In genomic region chr2:138500592-138501426, GRCh38 we compare ENCODE assay signal across 8 cellular contexts. TPM values are rescaled to one million over a fixed set of nuclear protein-coding genes. Genes with fewer than 3 reads are reported as not detected.
DNase-seq lines count a peak whose midpoint lies in the region; ATAC-seq and TF ChIP-seq lines count a peak whose summit lies in the region.

No MANE protein-coding gene starts in this region.

- TF ChIP-seq CTCF in NB4 (IDR thresholded peaks at IDR 0.05; ENCODE audit: low read depth, low read length) (no peak), choroid plexus epithelial cell (conservative IDR thresholded peaks at IDR 0.05; ENCODE audit: low read depth, low read length) (no peak)

- H3K27ac ChIP-seq in CD8-positive, alpha-beta memory T cell (ENCODE audit: low read depth, low read length) = peak overlapping the region; percentile 64

- CTCF ChIA-PET in CD8-positive, alpha-beta memory T cell (lab: Charles Lee) = no interaction called here

- TF ChIP-seq POLR2A in NB4 (IDR thresholded peaks at IDR 0.05; ENCODE audit: extremely low read depth, insufficient read length) = no peak

- H3K4me1 Mint-ChIP-seq in CD8-positive, alpha-beta memory T cell = peaks cover 36 to 45% (median 43%) of the 10 kb centered on the region in 3 donors

- no peaks in the 10 kb centered on the region for H3K9me3 Mint-ChIP-seq in CD8-positive, alpha-beta memory T cell

- peak overlapping the region; percentile 60 for H3K4me3 ChIP-seq in CD8-positive, alpha-beta memory T cell (ENCODE audit: low read length)
- H3K4me3 ChIP-seq in NB4 (ENCODE audit: low read depth, low read length) (peak overlapping the region; percentile 85), choroid plexus epithelial cell (ENCODE audit: low read depth, low read length) (peak overlapping the region; percentile 86), mononuclear cell (ENCODE audit: low read length) (peak overlapping the region; percentile 80)

- POLR2A ChIA-PET in CD8-positive, alpha-beta memory T cell (lab: Charles Lee) = no interaction called here

- H3K27me3 Mint-ChIP-seq in CD8-positive, alpha-beta memory T cell = no peaks in the 10 kb centered on the region

- peak overlapping the region; percentile 85 to 99 (median 90) for H3K4me3 Mint-ChIP-seq in CD8-positive, alpha-beta memory T cell

- no peak for DNase-seq in CD8-positive, alpha-beta memory T cell
- DNase-seq in NB4 (ENCODE audit: low read depth) (no peak), choroid plexus epithelial cell (ENCODE audit: low read depth) (no peak), NCI-H524 treated with DMSO at 0.1 percent for 48 hours (lab: John Stamatoyannopoulos, UW) (no peak), NOMO-1 (lab: John Stamatoyannopoulos, UW; ENCODE audit: unreplicated experiment in 2 of 2) (no peak), GOT3 (lab: John Stamatoyannopoulos, UW) (no peak)

- peak overlapping the region in 7 of 8 donors; percentile 28 to 95 (median 71) for H3K27ac Mint-ChIP-seq in CD8-positive, alpha-beta memory T cell

- no peaks in the 10 kb centered on the region for H3K36me3 ChIP-seq in CD8-positive, alpha-beta memory T cell (ENCODE audit: insufficient read depth, low read length)

- no peaks in the 10 kb centered on the region for H3K27me3 ChIP-seq in CD8-positive, alpha-beta memory T cell (ENCODE audit: insufficient read depth, low read length, poor library complexity, severe bottlenecking)
- H3K27me3 ChIP-seq in mononuclear cell (ENCODE audit: insufficient read depth, low read length) = no peaks in the 10 kb centered on the region

- peaks cover 21% of the 10 kb centered on the region for H3K4me1 ChIP-seq in CD8-positive, alpha-beta memory T cell (ENCODE audit: insufficient read depth, low read length)
- peaks cover 37% of the 10 kb centered on the region for H3K4me1 ChIP-seq in mononuclear cell (ENCODE audit: insufficient read depth, low read length)

- peaks cover 0 to 9% (median 0%) of the 10 kb centered on the region in 3 donors for H3K36me3 Mint-ChIP-seq in CD8-positive, alpha-beta memory T cell

- ATAC-seq in GM21447 (IDR thresholded peaks at IDR 0.05; ENCODE audit: unreplicated experiment) = peak; percentile 10

- H3K9me3 ChIP-seq in CD8-positive, alpha-beta memory T cell (ENCODE audit: low read length) = no peaks in the 10 kb centered on the region
- H3K9me3 ChIP-seq in mononuclear cell (ENCODE audit: low read depth, low read length) = no peaks in the 10 kb centered on the region

RNA-seq across cellular contexts. Expression of gene SPOPL, which starts 0.8 kb away (rescaled TPM):
- total RNA-seq in CD8-positive, alpha-beta memory T cell = 10 to 100 TPM; 16.1 to 16.9 TPM
- polyA plus RNA-seq in CD8-positive, alpha-beta memory T cell = 2.4 TPM
- 56.1 TPM for total RNA-seq in mononuclear cell
